14 cellular contexts compared by ENCODE assay signal in the genomic region with DNA sequence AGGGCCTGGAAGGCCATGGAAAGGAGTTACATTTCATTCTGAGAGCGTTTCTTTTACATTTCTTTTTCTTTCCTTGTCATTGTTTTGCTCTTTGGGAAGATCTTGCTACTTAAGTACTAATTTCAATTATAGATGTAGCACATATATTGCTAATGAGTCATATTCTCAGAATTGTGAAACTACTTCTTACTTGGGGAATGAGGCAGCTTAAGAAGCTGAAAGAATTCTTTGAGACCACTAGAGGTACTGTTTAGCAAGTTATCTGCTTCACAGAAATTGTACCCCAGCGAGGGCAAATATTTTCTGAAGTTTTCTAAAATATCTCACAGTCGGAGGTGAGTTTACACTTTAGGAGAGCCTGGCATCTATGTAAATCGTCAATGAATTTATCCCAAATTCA.
A peak's percentile ranks its signal among the peaks of the same experiment; 100 is the strongest.
DNase-seq lines count a peak whose midpoint lies in the region; ATAC-seq and TF ChIP-seq lines count a peak whose summit lies in the region.
"Had no signal": no experiment of that assay in that cellular context is flagged by ENCODE, and none has a peak within 500 bp of the region (broad histone marks: within the 10 kb centered on the region; RNA-seq: fewer than 3 reads in every experiment).

No MANE protein-coding gene starts in this region.

- ATAC-seq in right cardiac atrium (no peak), esophagus mucosa (no peak)
- ATAC-seq: A549; CD8-positive, alpha-beta T cell; naive thymus-derived CD4-positive, alpha-beta T cell had no signal

- H4K20me1 ChIP-seq in smooth muscle cell (ENCODE audit: low read depth): no peaks in the 10 kb centered on the region

- H3K27ac ChIP-seq in cardiac muscle cell (no peak overlapping the region), right cardiac atrium (ENCODE audit: low read length) (no peak overlapping the region), RWPE1 (no peak overlapping the region), smooth muscle cell (ENCODE audit: low read depth) (no peak overlapping the region)
- H3K27ac ChIP-seq: A549, thoracic aorta had no signal

- no peaks in the 10 kb centered on the region for H3K36me3 ChIP-seq in cardiac muscle cell
- H3K36me3 ChIP-seq in smooth muscle cell (ENCODE audit: low read depth): no peaks in the 10 kb centered on the region
- no peaks in the 10 kb centered on the region for H3K36me3 ChIP-seq in MG63
- H3K36me3 ChIP-seq: thoracic aorta had no signal

- no peak overlapping the region for H3K4me3 ChIP-seq in cardiac muscle cell
- H3K4me3 ChIP-seq in right cardiac atrium (ENCODE audit: low read length): no peak overlapping the region
- H3K4me3 ChIP-seq in epithelial cell of esophagus (ENCODE audit: low read length): no peak overlapping the region
- no peak overlapping the region for H3K4me3 ChIP-seq in smooth muscle cell
- no peak overlapping the region for H3K4me3 ChIP-seq in MG63
- H3K4me3 ChIP-seq: A549, thoracic aorta had no signal

- H3K27me3 ChIP-seq in cardiac muscle cell (no peaks in the 10 kb centered on the region), right cardiac atrium (ENCODE audit: control insufficient read depth, insufficient read depth) (no peaks in the 10 kb centered on the region), smooth muscle cell (ENCODE audit: low read depth) (no peaks in the 10 kb centered on the region), MG63 (no peaks in the 10 kb centered on the region)

- no peaks in the 10 kb centered on the region for H3F3A ChIP-seq in smooth muscle cell (ENCODE audit: low read depth)

- CTCF ChIA-PET in RWPE1 (lab: Yijun Ruan, JAX): interaction anchor here (1.1 kb wide), 1 partner anchor 76 kb away, joined by 3 read pairs; no protein-coding TSS in a partner anchor

- WGBS in right cardiac atrium: 75% methylated on average over 4 of the region's 4 CpGs
- 39% methylated on average over 4 of the region's 4 CpGs for WGBS in smooth muscle cell (ENCODE audit: low lambda C conversion rate)

- H3K9ac ChIP-seq in smooth muscle cell (ENCODE audit: low read depth): no peak overlapping the region

- POLR2A ChIA-PET in RWPE1 (lab: Yijun Ruan, JAX; ENCODE audit: low non-redundant PET): no interaction called here

- TF ChIP-seq CTCF in cardiac muscle cell (IDR thresholded peaks at IDR 0.05; ENCODE audit: low read depth, low read length) (peak; percentile 24), RWPE1 (conservative IDR thresholded peaks at IDR 0.05; ENCODE audit: low read depth) (no peak), epithelial cell of esophagus (IDR thresholded peaks at IDR 0.05; ENCODE audit: insufficient read depth, low read depth, low read length, missing control alignments) (no peak), smooth muscle cell (IDR thresholded peaks at IDR 0.05; ENCODE audit: borderline replicate concordance, insufficient read depth, poor library complexity, severe bottlenecking) (no peak)

- no peak overlapping the region for H2AFZ ChIP-seq in smooth muscle cell (ENCODE audit: low read depth)

- no peaks in the 10 kb centered on the region for H3K9me3 ChIP-seq in cardiac muscle cell (ENCODE audit: low read depth)
- H3K9me3 ChIP-seq in right cardiac atrium (ENCODE audit: control insufficient read depth, low read length): no peaks in the 10 kb centered on the region
- no peaks in the 10 kb centered on the region for H3K9me3 ChIP-seq in smooth muscle cell (replicated peaks; ENCODE audit: low read depth)
- no peaks in the 10 kb centered on the region for H3K9me3 ChIP-seq in MG63
- H3K9me3 ChIP-seq: A549, thoracic aorta had no signal

- peak in 1 of 2 donors; percentile 49 for DNase-seq in cardiac muscle cell (ENCODE audit: low read depth in 1 of 2, low spot score in 1 of 2)
- no peak for DNase-seq in right cardiac atrium
- DNase-seq in RWPE1 (ENCODE audit: low spot score): peak; percentile 15
- DNase-seq in epithelial cell of esophagus (ENCODE audit: low read depth): peak; percentile 35
- no peak for DNase-seq in smooth muscle cell (lab: John Stamatoyannopoulos, UW; ENCODE audit: unreplicated experiment)
- DNase-seq in NCI-H748 (lab: John Stamatoyannopoulos, UW; ENCODE audit: unreplicated experiment): no peak
- DNase-seq in MG63: no peak
- DNase-seq: activated CD4-positive, alpha-beta T cell treated with anti-CD3 and anti-CD28 coated beads for 4 hours; CD8-positive, alpha-beta T cell; naive thymus-derived CD4-positive, alpha-beta T cell; NCI-H187 had no signal

- H3K79me2 ChIP-seq in smooth muscle cell (ENCODE audit: low read depth): no peaks in the 10 kb centered on the region

- H3K4me1 ChIP-seq in cardiac muscle cell (ENCODE audit: low read depth) (no peaks in the 10 kb centered on the region), right cardiac atrium (ENCODE audit: control insufficient read depth, insufficient read depth, low read length) (no peaks in the 10 kb centered on the region), smooth muscle cell (ENCODE audit: low read depth) (peaks cover 16% of the 10 kb centered on the region)
- H3K4me1 ChIP-seq: A549 had no signal

- intact Hi-C loops in right cardiac atrium (cut with DNase I): no loop called here

- peak overlapping the region; percentile 10 for H3K4me2 ChIP-seq in smooth muscle cell
- H3K4me2 ChIP-seq: A549 had no signal

Comparison
In these comparisons a context has a peak if more than half of its experiments do, and no peak if none do; other contexts are left out.
1. DNase-seq: peak in RWPE1 (single experiment) and epithelial cell of esophagus (single experiment); none in right cardiac atrium (0 of 3), smooth muscle cell (single experiment), NCI-H748 (single experiment) and MG63 (single experiment).